1 cellular context compared by ENCODE assay signal in the genomic region with DNA sequence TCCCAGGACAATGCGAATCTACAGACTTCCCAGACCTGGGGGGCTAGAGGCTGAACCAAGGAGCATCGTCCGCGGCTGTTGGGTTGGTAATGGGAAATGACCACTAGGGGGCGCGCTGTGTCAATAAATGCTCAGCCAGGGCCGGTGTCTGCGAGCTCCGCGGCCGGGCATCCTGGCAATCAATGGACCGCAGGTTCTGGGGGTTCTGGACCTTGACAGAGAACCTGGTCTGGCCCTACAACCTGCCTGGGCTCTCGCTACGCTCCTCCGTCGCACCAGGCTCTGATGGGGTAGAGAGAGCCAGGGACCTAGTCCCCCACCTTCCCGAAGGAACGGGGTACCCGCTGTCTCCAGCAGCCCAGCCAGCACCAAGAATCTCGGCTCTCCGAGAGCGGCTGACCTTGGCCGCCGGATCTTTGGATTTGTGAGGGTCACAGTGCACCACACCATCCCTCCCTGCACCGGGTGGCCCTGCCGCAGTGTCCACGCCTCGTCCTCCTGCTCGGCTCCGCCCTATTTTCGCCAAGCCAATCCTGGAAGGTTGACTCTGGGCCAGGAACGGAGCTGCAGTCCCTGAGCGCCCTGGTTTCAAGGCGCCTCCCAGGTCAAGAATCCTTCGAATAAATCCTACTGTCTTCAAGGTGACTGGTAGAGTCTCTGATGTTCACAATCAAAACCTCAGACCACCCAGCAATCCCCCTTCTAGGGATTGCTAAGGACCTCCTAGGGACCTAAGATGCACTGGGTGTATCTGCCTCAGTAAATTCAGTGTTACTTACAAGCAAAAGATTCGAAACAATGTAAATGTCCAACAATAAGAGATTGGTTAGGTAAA.
A peak's percentile ranks its signal among the peaks of the same experiment; 100 is the strongest.
TF ChIP-seq lines count a peak whose summit lies in the region.

No MANE protein-coding gene starts in this region.

TF ChIP-seq in HepG2, 621 proteins besides CTCF, POLR2A, EP300 and RAD21 (continued from another document and continues in another):
- TF ChIP-seq, protein P1, sequence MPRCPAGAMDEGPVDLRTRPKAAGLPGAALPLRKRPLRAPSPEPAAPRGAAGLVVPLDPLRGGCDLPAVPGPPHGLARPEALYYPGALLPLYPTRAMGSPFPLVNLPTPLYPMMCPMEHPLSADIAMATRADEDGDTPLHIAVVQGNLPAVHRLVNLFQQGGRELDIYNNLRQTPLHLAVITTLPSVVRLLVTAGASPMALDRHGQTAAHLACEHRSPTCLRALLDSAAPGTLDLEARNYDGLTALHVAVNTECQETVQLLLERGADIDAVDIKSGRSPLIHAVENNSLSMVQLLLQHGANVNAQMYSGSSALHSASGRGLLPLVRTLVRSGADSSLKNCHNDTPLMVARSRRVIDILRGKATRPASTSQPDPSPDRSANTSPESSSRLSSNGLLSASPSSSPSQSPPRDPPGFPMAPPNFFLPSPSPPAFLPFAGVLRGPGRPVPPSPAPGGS (CRISPR knock-in tag; IDR thresholded peaks at IDR 0.05) = no peak
- TF ChIP-seq ZNF253 (CRISPR knock-in tag; IDR thresholded peaks at IDR 0.05; ENCODE audit: borderline replicate concordance) (no peak), ONECUT2 (CRISPR knock-in tag; IDR thresholded peaks at IDR 0.05) (no peak), MIER2 (CRISPR knock-in tag; IDR thresholded peaks at IDR 0.05) (no peak), HNRNPL (IDR thresholded peaks at IDR 0.05; ENCODE audit: low read depth, low read length) (peak; percentile 75; the same call in 1 of the 2 replicates), ZNF354B (CRISPR knock-in tag; IDR thresholded peaks at IDR 0.05) (peak; percentile 77; the same call in 1 of the 2 replicates), ADNP (CRISPR knock-in tag; IDR thresholded peaks at IDR 0.05) (no peak), ZBED4 (CRISPR knock-in tag; IDR thresholded peaks at IDR 0.05; ENCODE audit: borderline replicate concordance) (peak; percentile 93), PRPF4 (IDR thresholded peaks at IDR 0.05; ENCODE audit: low read depth, low read length, poor library complexity, severe bottlenecking) (no peak), ZNF766 (CRISPR knock-in tag; IDR thresholded peaks at IDR 0.05; ENCODE audit: borderline replicate concordance) (no peak), ZFP62 (CRISPR knock-in tag; IDR thresholded peaks at IDR 0.05) (no peak), MEIS1 (CRISPR knock-in tag; IDR thresholded peaks at IDR 0.05; ENCODE audit: borderline replicate concordance) (no peak), HES4 (CRISPR knock-in tag; IDR thresholded peaks at IDR 0.05; ENCODE audit: borderline replicate concordance) (no peak), KDM5A (IDR thresholded peaks at IDR 0.05; ENCODE audit: borderline replicate concordance, low read length) (no peak), ZNF709 (CRISPR knock-in tag; IDR thresholded peaks at IDR 0.05) (peak; percentile 21; the same call in 1 of the 2 replicates), SP1 (IDR thresholded peaks at IDR 0.05) (no peak), SP1 (CRISPR knock-in tag; IDR thresholded peaks at IDR 0.05) (peak; percentile 63), PAF1 (CRISPR knock-in tag; IDR thresholded peaks at IDR 0.05) (no peak), ZNF484 (CRISPR knock-in tag; IDR thresholded peaks at IDR 0.05; ENCODE audit: borderline replicate concordance, low read depth) (no peak), SPEN (CRISPR knock-in tag; IDR thresholded peaks at IDR 0.05; ENCODE audit: low read depth) (peak; percentile 83), SRSF9 (IDR thresholded peaks at IDR 0.05; ENCODE audit: borderline replicate concordance, insufficient read depth, low read depth, low read length, poor library complexity, severe bottlenecking) (no peak), ZFP37 (CRISPR knock-in tag; IDR thresholded peaks at IDR 0.05; ENCODE audit: borderline replicate concordance) (no peak; the same call in 1 of the 2 replicates), ZNF782 (CRISPR knock-in tag; IDR thresholded peaks at IDR 0.05; ENCODE audit: borderline replicate concordance) (peak; percentile 26; the same call in 1 of the 2 replicates), DNMT3B (CRISPR knock-in tag; conservative IDR thresholded peaks at IDR 0.05) (no peak), HOXA9 (CRISPR knock-in tag; IDR thresholded peaks at IDR 0.05; ENCODE audit: borderline replicate concordance) (no peak), ZSCAN31 (CRISPR knock-in tag; IDR thresholded peaks at IDR 0.05; ENCODE audit: low read depth) (peak; percentile 95), SNAPC2 (CRISPR knock-in tag; IDR thresholded peaks at IDR 0.05) (peak; percentile 67; the same call in 1 of the 2 replicates), CBFB (CRISPR knock-in tag; IDR thresholded peaks at IDR 0.05) (no peak), KLF9 (CRISPR knock-in tag; IDR thresholded peaks at IDR 0.05; ENCODE audit: low read depth) (no peak), REL (CRISPR knock-in tag; conservative IDR thresholded peaks at IDR 0.05) (no peak), TBL1XR1 (IDR thresholded peaks at IDR 0.05; ENCODE audit: borderline replicate concordance, low read length, partially characterized antibody) (no peak), SCMH1 (CRISPR knock-in tag; IDR thresholded peaks at IDR 0.05; ENCODE audit: borderline replicate concordance) (no peak), MEF2D (CRISPR knock-in tag; IDR thresholded peaks at IDR 0.05) (peak; percentile 63), CBX1 (IDR thresholded peaks at IDR 0.05; ENCODE audit: low read depth) (peak; percentile 18), RAD51 (IDR thresholded peaks at IDR 0.05; ENCODE audit: borderline replicate concordance) (no peak), TBP (CRISPR knock-in tag; IDR thresholded peaks at IDR 0.05) (no peak), GZF1 (CRISPR knock-in tag; IDR thresholded peaks at IDR 0.05) (0 out of 2 replicates have a peak, but pooled peaks have one; percentile 76)
- TF ChIP-seq, protein P2, sequence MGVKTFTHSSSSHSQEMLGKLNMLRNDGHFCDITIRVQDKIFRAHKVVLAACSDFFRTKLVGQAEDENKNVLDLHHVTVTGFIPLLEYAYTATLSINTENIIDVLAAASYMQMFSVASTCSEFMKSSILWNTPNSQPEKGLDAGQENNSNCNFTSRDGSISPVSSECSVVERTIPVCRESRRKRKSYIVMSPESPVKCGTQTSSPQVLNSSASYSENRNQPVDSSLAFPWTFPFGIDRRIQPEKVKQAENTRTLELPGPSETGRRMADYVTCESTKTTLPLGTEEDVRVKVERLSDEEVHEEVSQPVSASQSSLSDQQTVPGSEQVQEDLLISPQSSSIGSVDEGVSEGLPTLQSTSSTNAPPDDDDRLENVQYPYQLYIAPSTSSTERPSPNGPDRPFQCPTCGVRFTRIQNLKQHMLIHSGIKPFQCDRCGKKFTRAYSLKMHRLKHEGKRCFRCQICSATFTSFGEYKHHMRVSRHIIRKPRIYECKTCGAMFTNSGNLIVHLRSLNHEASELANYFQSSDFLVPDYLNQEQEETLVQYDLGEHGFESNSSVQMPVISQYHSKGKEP (CRISPR knock-in tag; IDR thresholded peaks at IDR 0.05) = no peak
- TF ChIP-seq, protein P3, sequence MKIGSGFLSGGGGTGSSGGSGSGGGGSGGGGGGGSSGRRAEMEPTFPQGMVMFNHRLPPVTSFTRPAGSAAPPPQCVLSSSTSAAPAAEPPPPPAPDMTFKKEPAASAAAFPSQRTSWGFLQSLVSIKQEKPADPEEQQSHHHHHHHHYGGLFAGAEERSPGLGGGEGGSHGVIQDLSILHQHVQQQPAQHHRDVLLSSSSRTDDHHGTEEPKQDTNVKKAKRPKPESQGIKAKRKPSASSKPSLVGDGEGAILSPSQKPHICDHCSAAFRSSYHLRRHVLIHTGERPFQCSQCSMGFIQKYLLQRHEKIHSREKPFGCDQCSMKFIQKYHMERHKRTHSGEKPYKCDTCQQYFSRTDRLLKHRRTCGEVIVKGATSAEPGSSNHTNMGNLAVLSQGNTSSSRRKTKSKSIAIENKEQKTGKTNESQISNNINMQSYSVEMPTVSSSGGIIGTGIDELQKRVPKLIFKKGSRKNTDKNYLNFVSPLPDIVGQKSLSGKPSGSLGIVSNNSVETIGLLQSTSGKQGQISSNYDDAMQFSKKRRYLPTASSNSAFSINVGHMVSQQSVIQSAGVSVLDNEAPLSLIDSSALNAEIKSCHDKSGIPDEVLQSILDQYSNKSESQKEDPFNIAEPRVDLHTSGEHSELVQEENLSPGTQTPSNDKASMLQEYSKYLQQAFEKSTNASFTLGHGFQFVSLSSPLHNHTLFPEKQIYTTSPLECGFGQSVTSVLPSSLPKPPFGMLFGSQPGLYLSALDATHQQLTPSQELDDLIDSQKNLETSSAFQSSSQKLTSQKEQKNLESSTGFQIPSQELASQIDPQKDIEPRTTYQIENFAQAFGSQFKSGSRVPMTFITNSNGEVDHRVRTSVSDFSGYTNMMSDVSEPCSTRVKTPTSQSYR (CRISPR knock-in tag; IDR thresholded peaks at IDR 0.05; ENCODE audit: borderline replicate concordance) = no peak
- TF ChIP-seq, protein P4, sequence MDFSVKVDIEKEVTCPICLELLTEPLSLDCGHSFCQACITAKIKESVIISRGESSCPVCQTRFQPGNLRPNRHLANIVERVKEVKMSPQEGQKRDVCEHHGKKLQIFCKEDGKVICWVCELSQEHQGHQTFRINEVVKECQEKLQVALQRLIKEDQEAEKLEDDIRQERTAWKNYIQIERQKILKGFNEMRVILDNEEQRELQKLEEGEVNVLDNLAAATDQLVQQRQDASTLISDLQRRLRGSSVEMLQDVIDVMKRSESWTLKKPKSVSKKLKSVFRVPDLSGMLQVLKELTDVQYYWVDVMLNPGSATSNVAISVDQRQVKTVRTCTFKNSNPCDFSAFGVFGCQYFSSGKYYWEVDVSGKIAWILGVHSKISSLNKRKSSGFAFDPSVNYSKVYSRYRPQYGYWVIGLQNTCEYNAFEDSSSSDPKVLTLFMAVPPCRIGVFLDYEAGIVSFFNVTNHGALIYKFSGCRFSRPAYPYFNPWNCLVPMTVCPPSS (IDR thresholded peaks at IDR 0.05) = no peak
- TF ChIP-seq, protein P5, sequence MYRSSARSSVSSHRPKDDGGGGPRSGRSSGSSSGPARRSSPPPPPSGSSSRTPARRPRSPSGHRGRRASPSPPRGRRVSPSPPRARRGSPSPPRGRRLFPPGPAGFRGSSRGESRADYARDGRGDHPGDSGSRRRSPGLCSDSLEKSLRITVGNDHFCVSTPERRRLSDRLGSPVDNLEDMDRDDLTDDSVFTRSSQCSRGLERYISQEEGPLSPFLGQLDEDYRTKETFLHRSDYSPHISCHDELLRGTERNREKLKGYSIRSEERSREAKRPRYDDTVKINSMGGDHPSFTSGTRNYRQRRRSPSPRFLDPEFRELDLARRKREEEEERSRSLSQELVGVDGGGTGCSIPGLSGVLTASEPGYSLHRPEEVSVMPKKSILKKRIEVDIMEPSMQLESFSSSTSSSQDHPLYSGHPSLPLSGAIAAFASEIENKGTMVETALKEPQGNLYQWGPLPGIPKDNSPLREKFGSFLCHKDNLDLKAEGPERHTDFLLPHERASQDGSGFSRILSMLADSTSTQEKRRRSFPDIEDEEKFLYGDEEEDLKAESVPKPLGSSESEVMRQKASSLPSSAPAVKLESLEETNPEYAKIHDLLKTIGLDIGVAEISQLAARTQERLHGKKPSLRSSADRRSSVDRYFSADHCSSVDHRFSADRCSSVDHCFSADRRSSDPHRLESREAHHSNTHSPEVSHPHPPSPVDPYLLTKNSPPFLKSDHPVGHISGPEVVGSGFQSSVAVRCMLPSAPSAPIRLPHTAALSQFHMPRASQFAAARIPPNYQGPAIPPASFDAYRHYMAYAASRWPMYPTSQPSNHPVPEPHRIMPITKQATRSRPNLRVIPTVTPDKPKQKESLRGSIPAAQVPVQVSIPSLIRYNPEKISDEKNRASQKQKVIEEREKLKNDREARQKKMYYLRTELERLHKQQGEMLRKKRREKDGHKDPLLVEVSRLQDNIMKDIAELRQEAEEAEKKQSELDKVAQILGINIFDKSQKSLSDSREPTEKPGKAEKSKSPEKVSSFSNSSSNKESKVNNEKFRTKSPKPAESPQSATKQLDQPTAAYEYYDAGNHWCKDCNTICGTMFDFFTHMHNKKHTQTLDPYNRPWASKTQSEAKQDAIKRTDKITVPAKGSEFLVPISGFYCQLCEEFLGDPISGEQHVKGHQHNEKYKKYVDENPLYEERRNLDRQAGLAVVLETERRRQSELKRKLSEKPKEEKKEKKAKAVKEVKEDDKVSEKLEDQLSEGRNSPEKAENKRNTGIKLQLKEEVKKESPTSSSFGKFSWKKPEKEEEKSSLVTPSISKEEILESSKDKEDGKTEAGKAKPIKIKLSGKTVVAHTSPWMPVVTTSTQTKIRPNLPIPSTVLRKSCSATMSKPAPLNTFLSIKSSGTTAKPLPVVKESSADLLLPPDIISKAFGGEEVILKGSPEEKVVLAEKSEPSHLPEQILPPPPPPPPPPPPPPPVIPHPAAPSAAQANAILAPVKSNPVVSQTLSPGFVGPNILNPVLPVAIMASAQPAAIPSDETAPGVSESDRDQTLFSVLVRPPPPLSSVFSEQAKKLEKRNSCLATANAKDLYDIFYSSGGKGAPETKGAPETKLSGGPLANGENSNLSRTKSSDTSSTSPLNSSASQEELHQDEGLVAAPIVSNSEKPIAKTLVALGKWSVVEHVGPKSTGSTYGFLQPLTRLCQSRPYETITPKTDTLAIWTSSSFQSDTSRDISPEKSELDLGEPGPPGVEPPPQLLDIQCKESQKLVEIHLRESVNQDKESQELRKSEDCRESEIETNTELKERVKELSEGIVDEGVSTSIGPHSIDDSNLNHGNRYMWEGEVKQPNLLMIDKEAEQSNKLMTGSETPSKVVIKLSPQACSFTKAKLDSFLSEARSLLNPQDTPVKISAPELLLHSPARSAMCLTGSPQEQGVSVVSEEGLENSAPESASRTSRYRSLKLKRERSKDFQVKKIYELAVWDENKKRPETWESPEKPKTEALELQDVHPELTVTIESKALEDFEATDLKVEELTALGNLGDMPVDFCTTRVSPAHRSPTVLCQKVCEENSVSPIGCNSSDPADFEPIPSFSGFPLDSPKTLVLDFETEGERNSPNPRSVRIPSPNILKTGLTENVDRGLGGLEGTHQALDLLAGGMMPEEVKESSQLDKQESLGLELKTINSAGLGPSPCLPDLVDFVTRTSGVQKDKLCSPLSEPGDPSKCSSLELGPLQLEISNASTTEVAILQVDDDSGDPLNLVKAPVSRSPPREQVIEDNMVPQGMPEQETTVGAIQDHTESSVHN (CRISPR knock-in tag; IDR thresholded peaks at IDR 0.05) = no peak
